In genomic region chr3:154304116-154304786, GRCh38 we compare ENCODE assay signal across 18 cellular contexts. TPM values are rescaled to one million over a fixed set of nuclear protein-coding genes. Genes with fewer than 3 reads are reported as not detected.
DNase-seq lines count a peak whose midpoint lies in the region; ATAC-seq and TF ChIP-seq lines count a peak whose summit lies in the region.
"Had no signal": no experiment of that assay in that cellular context is flagged by ENCODE, and none has a peak within 500 bp of the region (broad histone marks: within the 10 kb centered on the region; RNA-seq: fewer than 3 reads in every experiment).

No MANE protein-coding gene starts in this region.

- H3K4me3 ChIP-seq in AG10803 (ENCODE audit: low read length), result no peak overlapping the region
- no peak overlapping the region for H3K4me3 ChIP-seq in fibroblast of villous mesenchyme (ENCODE audit: low read depth, low read length)
- H3K4me3 ChIP-seq in testis, result no peak overlapping the region
- H3K4me3 ChIP-seq: pancreas had no signal

- H3K27ac ChIP-seq in testis, result no peak overlapping the region
- H3K27ac ChIP-seq: pancreas, WERI-Rb-1 had no signal

- ATAC-seq in GM19452 (IDR thresholded peaks at IDR 0.05; ENCODE audit: unreplicated experiment), result peak; percentile 46
- ATAC-seq in GM21576 (IDR thresholded peaks at IDR 0.05; ENCODE audit: unreplicated experiment), result no peak
- ATAC-seq: activated CD8-positive, alpha-beta T cell treated with anti-CD3 and anti-CD28 coated beads, Interleukin-2, amount 10 ng/mL, durations not matched to agents 7 days and 5 days; esophagus mucosa; pancreas had no signal

- H3K4me1 ChIP-seq in testis, result no peaks in the 10 kb centered on the region
- H3K4me1 ChIP-seq: pancreas had no signal

- H3K9me3 ChIP-seq in testis, result no peaks in the 10 kb centered on the region
- H3K9me3 ChIP-seq: pancreas had no signal

- TF ChIP-seq CTCF in AG10803 (conservative IDR thresholded peaks at IDR 0.05; ENCODE audit: low read length), result no peak
- no peak for TF ChIP-seq CTCF in fibroblast of villous mesenchyme (IDR thresholded peaks at IDR 0.05; ENCODE audit: insufficient read depth, low read depth, low read length)
- TF ChIP-seq CTCF in testis (IDR thresholded peaks at IDR 0.05), result no peak

- no peaks in the 10 kb centered on the region for H3K27me3 ChIP-seq in testis
- H3K27me3 ChIP-seq: pancreas had no signal

- TF ChIP-seq POLR2A in testis (IDR thresholded peaks at IDR 0.05), result no peak

- peak; percentile 51 for DNase-seq in AG10803 (ENCODE audit: low read depth)
- DNase-seq in M059J (ENCODE audit: low read depth), result peak; percentile 29
- DNase-seq in fibroblast of villous mesenchyme (ENCODE audit: low read depth), result peak; percentile 11
- DNase-seq in testis, result no peak
- no peak for DNase-seq in epidermal melanocyte (ENCODE audit: insufficient read length, low spot score)
- no peak for DNase-seq in posterior vena cava (ENCODE audit: low spot score)
- DNase-seq: activated CD8-positive, alpha-beta T cell treated with anti-CD3 and anti-CD28 coated beads, Interleukin-2, amount 10 ng/mL, durations not matched to agents 7 days and 5 days; aorta; H7; hypothalamus; NCI-H1092 treated with DMSO at 0.1 percent for 48 hours; NCI-H2107; pancreas; stimulated activated CD4-positive, alpha-beta T cell treated with anti-CD3 and anti-CD28 coated beads, Interleukin-12 subunit alpha, Interleukin-12 subunit beta, amount 100 ng/mL, for 4 hours; WERI-Rb-1 had no signal

- H3K36me3 ChIP-seq in testis (ENCODE audit: low read depth, missing control alignments), result no peaks in the 10 kb centered on the region

- intact Hi-C loops in testis (cut with DNase I; ENCODE audit: low total_unique reads), result no loop called here
- intact Hi-C loops in posterior vena cava (cut with DNase I), result no loop called here

RNA-seq across cellular contexts. Expression of gene DHX36, which starts 20.0 kb away (rescaled TPM):
- 29.4 and 40.2 TPM in 2 replicates for total RNA-seq in M059J (2014; rRNA removed; shearing (Covaris generic))
- total RNA-seq in fibroblast of villous mesenchyme, result 34.1 and 57.4 TPM in 2 replicates
- total RNA-seq in testis, result 100 to 1,000 TPM in 1 of 2 donors, 10 to 100 TPM in 1; 97.9 to 138 TPM
- 85.5 TPM for polyA plus RNA-seq in testis (ENCODE audit: insufficient read depth, low read depth, low replicate concordance)
- total RNA-seq in posterior vena cava, result 10 to 100 TPM; 67.3 to 69.0 TPM

Comparison
In these comparisons a context has a peak if more than half of its experiments do, and no peak if none do; other contexts are left out.
1. DNase-seq: peak in AG10803 (single experiment), M059J (single experiment) and fibroblast of villous mesenchyme (single experiment); none in testis (single experiment), epidermal melanocyte (single experiment) and posterior vena cava (single experiment).